ENCODE assay signal across 10 cellular contexts in the genomic region with DNA sequence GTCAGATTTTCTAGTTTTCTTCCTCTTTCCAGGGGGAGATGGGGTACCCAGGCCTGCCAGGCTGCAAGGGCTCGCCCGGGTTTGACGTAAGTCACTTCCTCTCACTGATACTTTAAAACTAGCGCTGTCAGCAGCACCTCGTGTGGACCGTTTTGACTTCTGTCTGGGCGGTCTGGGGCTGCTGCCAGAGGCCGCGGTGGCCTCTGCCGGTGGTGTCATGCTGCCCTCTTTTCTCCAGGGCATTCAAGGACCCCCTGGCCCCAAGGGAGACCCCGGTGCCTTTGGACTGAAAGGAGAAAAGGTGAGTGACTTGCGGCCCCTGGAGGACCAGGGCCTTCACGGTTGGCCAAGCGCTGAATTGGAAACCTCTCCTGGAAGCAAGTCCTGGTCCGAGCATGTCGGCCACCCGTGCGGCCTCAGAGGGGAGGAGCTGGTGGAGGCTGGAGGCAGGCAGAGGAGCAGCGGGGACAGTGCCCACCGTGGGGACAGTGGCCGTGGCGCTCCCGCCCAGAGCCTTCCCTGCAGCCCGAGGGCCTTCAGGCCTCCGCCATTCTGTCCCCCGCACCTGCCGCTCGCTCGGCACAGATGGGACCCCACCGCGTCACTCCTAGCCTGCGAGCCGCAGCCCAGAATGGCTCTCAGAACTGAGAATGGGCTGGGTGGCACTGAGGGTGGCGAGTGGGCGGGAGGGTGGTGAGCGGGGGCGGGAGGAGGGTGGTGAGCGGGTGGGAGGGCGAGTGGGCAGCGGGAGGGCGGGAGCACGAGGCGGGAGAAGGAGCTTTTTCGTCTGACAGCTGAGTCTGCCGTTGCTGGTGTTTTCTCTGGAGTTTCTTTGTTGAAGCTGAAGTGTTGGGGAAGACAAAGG. TPM values are rescaled to one million over a fixed set of nuclear protein-coding genes. Genes with fewer than 3 reads are reported as not detected.
DNase-seq lines count a peak whose midpoint lies in the region; ATAC-seq and TF ChIP-seq lines count a peak whose summit lies in the region.
"Had no signal": no experiment of that assay in that cellular context is flagged by ENCODE, and none has a peak within 500 bp of the region (broad histone marks: within the 10 kb centered on the region; RNA-seq: fewer than 3 reads in every experiment).

No MANE protein-coding gene starts in this region.

- H3K27ac Mint-ChIP-seq in glutamatergic neuron (ENCODE audit: unreplicated experiment), result no peak overlapping the region
- H3K27ac Mint-ChIP-seq: memory B cell had no signal

- no peak overlapping the region for H3K27ac ChIP-seq in BLaER1

- intact Hi-C loops in posterior cingulate gyrus (cut with DNase I), result no loop called here

- TF ChIP-seq POLR2A in NB4 (IDR thresholded peaks at IDR 0.05; ENCODE audit: extremely low read depth, insufficient read length), result no peak

- H3K4me1 Mint-ChIP-seq in glutamatergic neuron (ENCODE audit: low read depth, unreplicated experiment), result peaks cover 7% of the 10 kb centered on the region
- H3K4me1 Mint-ChIP-seq: memory B cell had no signal

- peak; percentile 34 for DNase-seq in NB4 (ENCODE audit: low read depth)
- peak; percentile 16 for DNase-seq in glutamatergic neuron
- DNase-seq in posterior cingulate gyrus, result peak in 8 of 10 donors; percentile 3 to 86 (median 16)
- DNase-seq in germinal center (ENCODE audit: low spot score), result no peak
- DNase-seq in hippocampal formation (lab: John Stamatoyannopoulos, UW), result no peak

- H3K4me3 Mint-ChIP-seq in glutamatergic neuron (ENCODE audit: unreplicated experiment), result no peak overlapping the region
- H3K4me3 Mint-ChIP-seq: memory B cell had no signal

- H3K9ac ChIP-seq in BLaER1, result no peak overlapping the region

- peak overlapping the region; percentile 28 for H3K4me2 ChIP-seq in BLaER1

- TF ChIP-seq CTCF in NB4 (IDR thresholded peaks at IDR 0.05; ENCODE audit: low read depth, low read length) (no peak), glutamatergic neuron (IDR thresholded peaks at IDR 0.05; ENCODE audit: partially characterized antibody, unreplicated experiment) (no peak)

- ATAC-seq in GM19467 (IDR thresholded peaks at IDR 0.05; ENCODE audit: unreplicated experiment) (no peak), SK-N-SH treated with all-trans-retinoic acid at 6 μM for 48 hours (no peak)

- H3K27me3 Mint-ChIP-seq in glutamatergic neuron (ENCODE audit: unreplicated experiment), result peaks cover 6% of the 10 kb centered on the region

- H3K36me3 ChIP-seq in BLaER1, result no peaks in the 10 kb centered on the region

- peaks cover under 1% of the 10 kb centered on the region; the same call in 1 of the 2 replicates for H3K27me3 ChIP-seq in BLaER1

- peaks cover 27% of the 10 kb centered on the region for H3K4me1 ChIP-seq in BLaER1

- no peaks in the 10 kb centered on the region for H3K36me3 Mint-ChIP-seq in glutamatergic neuron (ENCODE audit: unreplicated experiment)
- H3K36me3 Mint-ChIP-seq: memory B cell had no signal

- H3K9me3 Mint-ChIP-seq in glutamatergic neuron (ENCODE audit: unreplicated experiment), result no peaks in the 10 kb centered on the region
- H3K9me3 Mint-ChIP-seq: memory B cell had no signal

- no peak overlapping the region for H3K4me3 ChIP-seq in BLaER1
- H3K4me3 ChIP-seq in NB4 (ENCODE audit: low read depth, low read length), result no peak overlapping the region

- no peaks in the 10 kb centered on the region for H4K20me1 ChIP-seq in BLaER1

- no peaks in the 10 kb centered on the region for H3K9me3 ChIP-seq in BLaER1
- H3K9me3 ChIP-seq: Caco-2 had no signal

TF ChIP-seq in SK-N-SH treated with all-trans-retinoic acid at 6 μM for 48 hours, 23 proteins besides CTCF, POLR2A, EP300 and RAD21:
- no peak for TF ChIP-seq TCF4 (CRISPR knock-in tag; IDR thresholded peaks at IDR 0.05; ENCODE audit: borderline replicate concordance)
- TF ChIP-seq CREB5 (CRISPR knock-in tag; IDR thresholded peaks at IDR 0.05; ENCODE audit: low read depth), result no peak
- TF ChIP-seq, protein P1, sequence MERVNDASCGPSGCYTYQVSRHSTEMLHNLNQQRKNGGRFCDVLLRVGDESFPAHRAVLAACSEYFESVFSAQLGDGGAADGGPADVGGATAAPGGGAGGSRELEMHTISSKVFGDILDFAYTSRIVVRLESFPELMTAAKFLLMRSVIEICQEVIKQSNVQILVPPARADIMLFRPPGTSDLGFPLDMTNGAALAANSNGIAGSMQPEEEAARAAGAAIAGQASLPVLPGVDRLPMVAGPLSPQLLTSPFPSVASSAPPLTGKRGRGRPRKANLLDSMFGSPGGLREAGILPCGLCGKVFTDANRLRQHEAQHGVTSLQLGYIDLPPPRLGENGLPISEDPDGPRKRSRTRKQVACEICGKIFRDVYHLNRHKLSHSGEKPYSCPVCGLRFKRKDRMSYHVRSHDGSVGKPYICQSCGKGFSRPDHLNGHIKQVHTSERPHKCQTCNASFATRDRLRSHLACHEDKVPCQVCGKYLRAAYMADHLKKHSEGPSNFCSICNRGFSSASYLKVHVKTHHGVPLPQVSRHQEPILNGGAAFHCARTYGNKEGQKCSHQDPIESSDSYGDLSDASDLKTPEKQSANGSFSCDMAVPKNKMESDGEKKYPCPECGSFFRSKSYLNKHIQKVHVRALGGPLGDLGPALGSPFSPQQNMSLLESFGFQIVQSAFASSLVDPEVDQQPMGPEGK (CRISPR knock-in tag; IDR thresholded peaks at IDR 0.05; ENCODE audit: borderline replicate concordance), result no peak
- TF ChIP-seq ZNF70 (CRISPR knock-in tag; IDR thresholded peaks at IDR 0.05), result no peak
- TF ChIP-seq, protein P2, sequence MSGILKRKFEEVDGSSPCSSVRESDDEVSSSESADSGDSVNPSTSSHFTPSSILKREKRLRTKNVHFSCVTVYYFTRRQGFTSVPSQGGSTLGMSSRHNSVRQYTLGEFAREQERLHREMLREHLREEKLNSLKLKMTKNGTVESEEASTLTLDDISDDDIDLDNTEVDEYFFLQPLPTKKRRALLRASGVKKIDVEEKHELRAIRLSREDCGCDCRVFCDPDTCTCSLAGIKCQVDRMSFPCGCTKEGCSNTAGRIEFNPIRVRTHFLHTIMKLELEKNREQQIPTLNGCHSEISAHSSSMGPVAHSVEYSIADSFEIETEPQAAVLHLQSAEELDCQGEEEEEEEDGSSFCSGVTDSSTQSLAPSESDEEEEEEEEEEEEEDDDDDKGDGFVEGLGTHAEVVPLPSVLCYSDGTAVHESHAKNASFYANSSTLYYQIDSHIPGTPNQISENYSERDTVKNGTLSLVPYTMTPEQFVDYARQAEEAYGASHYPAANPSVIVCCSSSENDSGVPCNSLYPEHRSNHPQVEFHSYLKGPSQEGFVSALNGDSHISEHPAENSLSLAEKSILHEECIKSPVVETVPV (CRISPR knock-in tag; IDR thresholded peaks at IDR 0.05), result no peak

RNA-seq across cellular contexts. Expression of gene COL6A1, which starts 9.4 kb away (rescaled TPM):
- 407 TPM for total RNA-seq in glutamatergic neuron (ENCODE audit: unreplicated experiment)

Comparison
In these comparisons a context has a peak if more than half of its experiments do, and no peak if none do; other contexts are left out.
1. DNase-seq: peak in NB4 (single experiment), glutamatergic neuron (single experiment) and posterior cingulate gyrus (8 of 10); none in germinal center (single experiment) and hippocampal formation (0 of 2).